12 cellular contexts compared by ENCODE assay signal in genomic region chr10:132846631-132847415, GRCh38.
"Had no signal": no experiment of that assay in that cellular context is flagged by ENCODE, and none has a peak within 500 bp of the region (broad histone marks: within the 10 kb centered on the region; RNA-seq: fewer than 3 reads in every experiment).

No MANE protein-coding gene starts in this region.

- DNase-seq: activated CD4-positive, alpha-beta T cell treated with anti-CD3 and anti-CD28 coated beads, Interleukin-2, amount 10 ng/mL, durations not matched to agents 24 days and 14 days; activated T-cell treated with anti-CD3 and anti-CD28 coated beads, Interleukin-2, amount 50 U/mL, for 4 hours; anterior cingulate cortex; foreskin keratinocyte; midbrain; right cardiac atrium; substantia nigra; trophoblast cell had no signal

- FAIRE-seq: endothelial cell of umbilical vein, islet of Langerhans had no signal

- H3K4me3 Mint-ChIP-seq: activated CD4-positive, alpha-beta T cell treated with anti-CD3 and anti-CD28 coated beads, Interleukin-2, amount 10 ng/mL, durations not matched to agents 24 days and 14 days had no signal

- H3K27ac Mint-ChIP-seq: activated CD4-positive, alpha-beta T cell treated with anti-CD3 and anti-CD28 coated beads, Interleukin-2, amount 10 ng/mL, durations not matched to agents 24 days and 14 days; activated naive CD8-positive, alpha-beta T cell; stimulated activated memory B cell treated with anti-CD40 and anti-IgM and Interleukin-4, amounts not matched to agents 10 μg/mL and 1 μg/mL and 100 μg/mL, for 72 hours had no signal

- ATAC-seq: foreskin keratinocyte; right cardiac atrium; stimulated activated memory B cell treated with anti-CD40 and anti-IgM and Interleukin-4, amounts not matched to agents 10 μg/mL and 1 μg/mL and 100 μg/mL, for 72 hours had no signal
